ENCODE assay signal across 8 cellular contexts in the genomic region with DNA sequence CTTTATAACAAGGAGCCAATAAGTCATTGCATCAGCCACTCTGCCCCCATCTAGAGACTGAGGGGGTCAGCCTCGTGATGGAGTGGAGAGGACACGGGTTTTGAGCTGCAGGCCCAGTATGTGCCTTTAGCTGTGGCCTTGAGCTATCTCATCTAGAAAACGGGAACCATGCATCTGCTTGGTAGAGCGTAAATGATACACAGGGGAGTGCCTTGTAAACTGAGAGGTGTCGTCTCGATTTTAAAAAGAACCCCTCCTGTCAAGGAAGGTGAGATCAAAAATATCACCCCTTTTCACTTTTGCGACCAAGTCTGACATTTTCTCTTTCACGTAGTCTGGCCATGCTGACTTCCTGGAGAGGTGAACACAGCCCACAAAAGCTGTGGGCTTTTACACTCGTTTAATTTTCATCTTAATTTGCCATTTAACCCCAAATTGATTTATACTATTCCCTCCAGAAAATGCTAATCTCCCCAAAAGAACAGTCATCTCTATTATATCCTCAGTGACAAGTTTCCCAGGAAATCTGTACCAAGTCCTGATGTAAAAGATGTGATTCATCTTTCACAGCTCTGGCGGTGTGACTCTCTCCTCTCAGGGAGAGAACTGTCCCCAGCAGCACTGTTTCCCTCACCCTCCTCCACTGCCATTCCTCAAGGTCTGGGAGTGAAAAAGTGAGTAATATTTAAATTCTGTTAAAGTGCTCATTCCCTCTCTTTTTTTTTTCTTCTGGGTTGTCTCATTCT. TPM values are rescaled to one million over a fixed set of nuclear protein-coding genes. Genes with fewer than 3 reads are reported as not detected.
DNase-seq lines count a peak whose midpoint lies in the region; ATAC-seq and TF ChIP-seq lines count a peak whose summit lies in the region.

No MANE protein-coding gene starts in this region.

- DNase-seq in EL = peak; percentile 79
- peak; percentile 68 for DNase-seq in GM20000 (ENCODE audit: low spot score)
- peak; percentile 71 for DNase-seq in brain microvascular endothelial cell
- no peak for DNase-seq in endothelial cell (ENCODE audit: low spot score)
- DNase-seq in DMS79 (lab: John Stamatoyannopoulos, UW) = no peak
- no peak for DNase-seq in prostate gland (ENCODE audit: low spot score)

- TF ChIP-seq POLR2A in prostate gland (IDR thresholded peaks at IDR 0.05) = no peak

- peaks cover 16% of the 10 kb centered on the region for H3K36me3 Mint-ChIP-seq in stimulated activated memory B cell treated with anti-CD40 and anti-IgM and Interleukin-4, amounts not matched to agents 10 μg/mL and 1 μg/mL and 100 μg/mL, for 72 hours
- H3K36me3 Mint-ChIP-seq in endothelial cell (ENCODE audit: low read depth, unreplicated experiment) = peaks cover 7% of the 10 kb centered on the region

- peak overlapping the region; percentile 57 for H3K27ac ChIP-seq in brain microvascular endothelial cell
- H3K27ac ChIP-seq in prostate gland = no peak overlapping the region

- H3K27ac Mint-ChIP-seq in stimulated activated memory B cell treated with anti-CD40 and anti-IgM and Interleukin-4, amounts not matched to agents 10 μg/mL and 1 μg/mL and 100 μg/mL, for 72 hours = peak overlapping the region; percentile 97
- no peak overlapping the region for H3K27ac Mint-ChIP-seq in endothelial cell (ENCODE audit: unreplicated experiment)

- H3K9me3 ChIP-seq in prostate gland = no peaks in the 10 kb centered on the region

- H3K9me3 Mint-ChIP-seq in stimulated activated memory B cell treated with anti-CD40 and anti-IgM and Interleukin-4, amounts not matched to agents 10 μg/mL and 1 μg/mL and 100 μg/mL, for 72 hours = peaks cover 2% of the 10 kb centered on the region
- no peaks in the 10 kb centered on the region for H3K9me3 Mint-ChIP-seq in endothelial cell (ENCODE audit: unreplicated experiment)

- 83% methylated on average over 10 of the region's 10 CpGs for WGBS in prostate gland

- intact Hi-C loops in prostate gland (cut with DNase I) = no loop called here

- H3K4me3 Mint-ChIP-seq in stimulated activated memory B cell treated with anti-CD40 and anti-IgM and Interleukin-4, amounts not matched to agents 10 μg/mL and 1 μg/mL and 100 μg/mL, for 72 hours = peak overlapping the region; percentile 64
- H3K4me3 Mint-ChIP-seq in endothelial cell (ENCODE audit: unreplicated experiment) = no peak overlapping the region

- H3K4me3 ChIP-seq in brain microvascular endothelial cell (ENCODE audit: low read depth, low read length) (no peak overlapping the region), prostate gland (no peak overlapping the region)

- no peaks in the 10 kb centered on the region for H3K4me1 ChIP-seq in prostate gland (replicated peaks)

- H3K4me1 Mint-ChIP-seq in stimulated activated memory B cell treated with anti-CD40 and anti-IgM and Interleukin-4, amounts not matched to agents 10 μg/mL and 1 μg/mL and 100 μg/mL, for 72 hours = peaks cover 78% of the 10 kb centered on the region
- peaks cover 13% of the 10 kb centered on the region for H3K4me1 Mint-ChIP-seq in endothelial cell (ENCODE audit: unreplicated experiment)

- no peaks in the 10 kb centered on the region for H3K27me3 ChIP-seq in brain microvascular endothelial cell (replicated peaks)
- H3K27me3 ChIP-seq in prostate gland (replicated peaks; ENCODE audit: insufficient read depth) = no peaks in the 10 kb centered on the region

- peak; percentile 48 for ATAC-seq in HG03521 (IDR thresholded peaks at IDR 0.05; ENCODE audit: unreplicated experiment)
- ATAC-seq in stimulated activated memory B cell treated with anti-CD40 and anti-IgM and Interleukin-4, amounts not matched to agents 10 μg/mL and 1 μg/mL and 100 μg/mL, for 72 hours = peak; percentile 87

- no peak for TF ChIP-seq CTCF in GM20000 (IDR thresholded peaks at IDR 0.05; ENCODE audit: extremely low read depth, missing control alignments)
- TF ChIP-seq CTCF in brain microvascular endothelial cell (IDR thresholded peaks at IDR 0.05; ENCODE audit: low read depth, low read length, missing control alignments) = no peak
- no peak for TF ChIP-seq CTCF in endothelial cell (IDR thresholded peaks at IDR 0.05; ENCODE audit: unreplicated experiment)
- no peak for TF ChIP-seq CTCF in prostate gland (IDR thresholded peaks at IDR 0.05)

- H3K36me3 ChIP-seq in brain microvascular endothelial cell (replicated peaks) = no peaks in the 10 kb centered on the region
- H3K36me3 ChIP-seq in prostate gland = no peaks in the 10 kb centered on the region

- no peaks in the 10 kb centered on the region for H3K27me3 Mint-ChIP-seq in stimulated activated memory B cell treated with anti-CD40 and anti-IgM and Interleukin-4, amounts not matched to agents 10 μg/mL and 1 μg/mL and 100 μg/mL, for 72 hours
- peaks cover 3% of the 10 kb centered on the region for H3K27me3 Mint-ChIP-seq in endothelial cell (ENCODE audit: unreplicated experiment)

- in situ Hi-C loops in brain microvascular endothelial cell (cut with HindIII; ENCODE audit: low pct_ligation_motif_present, low sequenced_read_pairs) = no loop called here

RNA-seq across cellular contexts. Expression of gene VCPKMT, which starts 30.6 kb away (rescaled TPM):
- total RNA-seq in endothelial cell (ENCODE audit: unreplicated experiment) = 8.1 TPM
- total RNA-seq in prostate gland = 1 to 10 TPM; 6.1 to 6.4 TPM

Comparison
In these comparisons a context has a peak if more than half of its experiments do, and no peak if none do; other contexts are left out.
1. DNase-seq: peak in EL (single experiment), GM20000 (single experiment) and brain microvascular endothelial cell (single experiment); none in endothelial cell (single experiment), DMS79 (single experiment) and prostate gland (single experiment).